Comparison of ENCODE assay signal across 25 cellular contexts in the genomic region with DNA sequence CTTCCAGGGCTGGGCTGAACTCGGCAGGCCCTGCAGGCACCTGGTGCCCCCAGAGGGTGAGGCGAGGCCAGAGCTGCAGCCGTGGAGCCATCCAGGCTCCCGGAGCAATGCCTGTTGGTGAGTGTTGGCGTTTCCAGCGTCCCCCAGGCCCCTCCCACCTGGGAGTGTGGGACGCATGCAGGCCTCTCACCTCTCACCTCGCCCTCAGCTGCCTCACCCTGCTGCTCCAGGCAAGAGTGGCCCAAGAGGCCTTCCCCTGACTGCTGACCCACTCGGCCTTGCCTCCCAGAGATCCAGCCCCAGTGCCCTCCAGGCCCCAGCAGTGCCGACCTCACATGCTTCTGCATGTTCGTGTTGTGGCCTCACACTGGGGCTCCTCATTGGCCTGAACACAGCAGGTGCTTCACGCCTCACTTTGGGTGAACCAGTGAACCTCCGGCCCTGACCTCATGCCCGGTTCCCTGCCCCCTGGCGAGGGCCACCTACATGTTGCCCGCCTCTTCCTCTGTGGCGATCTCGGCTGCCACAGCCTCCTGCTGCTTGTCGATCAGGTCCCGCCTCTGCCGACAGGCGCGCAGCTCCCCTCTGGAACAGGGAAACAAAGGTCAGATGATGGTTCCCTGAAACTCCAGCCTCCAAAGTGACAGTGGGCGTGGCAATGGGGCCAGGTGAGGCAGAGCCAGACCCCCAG. TPM values are rescaled to one million over a fixed set of nuclear protein-coding genes. Genes with fewer than 3 reads are reported as not detected.
"Had no signal": no experiment of that assay in that cellular context is flagged by ENCODE, and none has a peak within 500 bp of the region (broad histone marks: within the 10 kb centered on the region; RNA-seq: fewer than 3 reads in every experiment).

No MANE protein-coding gene starts in this region.

- H3K4me1 Mint-ChIP-seq: activated CD8-positive, alpha-beta memory T cell treated with anti-CD3 and anti-CD28 coated beads, Interleukin-2, amount 10 ng/mL, durations not matched to agents 7 days and 5 days had no signal

- DNase-seq: activated CD4-positive, alpha-beta T cell treated with anti-CD3 and anti-CD28 coated beads for 48 hours; activated CD4-positive, alpha-beta T cell treated with anti-CD3 and anti-CD28 coated beads, Interleukin-2, amount 50 U/mL, for 4 hours; activated CD4-positive, CD25-positive, alpha-beta regulatory T cell treated with anti-CD3 and anti-CD28 coated beads, Interleukin-2, amount 50 U/mL, for 72 hours; activated CD8-positive, alpha-beta memory T cell treated with anti-CD3 and anti-CD28 coated beads, Interleukin-2, amount 10 ng/mL, durations not matched to agents 7 days and 5 days; activated effector memory CD4-positive, alpha-beta T cell treated with Interleukin-2 at 50 U/mL for 16 hours; activated naive CD4-positive, alpha-beta T cell; activated T-cell treated with anti-CD3 and anti-CD28 coated beads, Interleukin-2, amount 50 U/mL, for 24 hours; body of pancreas; central memory CD4-positive, alpha-beta T cell; Karpas-422; MM.1S; NCI-H1105; NCI-H1436 treated with DMSO at 0.1 percent for 48 hours; NCI-H187; NCI-H2081; NCI-H510A treated with DMSO at 0.1 percent for 48 hours; NCI-H69; PC-3; SK-N-SH; T-helper 1 cell had no signal

- ATAC-seq: activated CD8-positive, alpha-beta memory T cell treated with anti-CD3 and anti-CD28 coated beads, Interleukin-2, amount 10 ng/mL, durations not matched to agents 7 days and 5 days; body of pancreas; PC-3 had no signal

- H3K9me3 Mint-ChIP-seq: activated naive CD4-positive, alpha-beta T cell treated with anti-CD3 and anti-CD28 coated beads, Interleukin-2, amount 50 U/mL, for 24 hours; activated T-cell treated with anti-CD3 and anti-CD28 coated beads, Interleukin-2, amount 50 U/mL, for 24 hours; activated T-helper 1 cell treated with anti-CD3 and anti-CD28 coated beads, Interleukin-12 subunit alpha, Interleukin-12 subunit beta, Interleukin-2, Interleukin-4 antibody, amounts not matched to agents 30 ng/mL and 10 ng/mL and 1 ng/mL, durations not matched to agents 14 hours and 24 hours and 36 hours; T-helper 2 cell treated with Interferon-gamma antibody and Interleukin-4, amounts not matched to agents 5 μg/mL and 100 μg/mL, for 36 hours had no signal

- H3K4me3 ChIP-seq: ascending aorta, body of pancreas had no signal

- H3K27me3 ChIP-seq: ascending aorta, body of pancreas had no signal

- H3K36me3 Mint-ChIP-seq: activated CD8-positive, alpha-beta memory T cell treated with anti-CD3 and anti-CD28 coated beads, Interleukin-2, amount 10 ng/mL, durations not matched to agents 7 days and 5 days; activated naive CD4-positive, alpha-beta T cell treated with anti-CD3 and anti-CD28 coated beads, Interleukin-2, amount 50 U/mL, for 24 hours had no signal

- H3K27me3 Mint-ChIP-seq: activated naive CD4-positive, alpha-beta T cell treated with anti-CD3 and anti-CD28 coated beads, Interleukin-2, amount 50 U/mL, for 24 hours had no signal

- H3K36me3 ChIP-seq: ascending aorta had no signal

- H3K27ac Mint-ChIP-seq: activated CD8-positive, alpha-beta memory T cell treated with anti-CD3 and anti-CD28 coated beads, Interleukin-2, amount 10 ng/mL, durations not matched to agents 7 days and 5 days; activated naive CD4-positive, alpha-beta T cell treated with anti-CD3 and anti-CD28 coated beads, Interleukin-2, amount 50 U/mL, for 24 hours; activated T-cell treated with anti-CD3 and anti-CD28 coated beads, Interleukin-2, amount 50 U/mL, for 24 hours; activated T-helper 1 cell treated with anti-CD3 and anti-CD28 coated beads, Interleukin-12 subunit alpha, Interleukin-12 subunit beta, Interleukin-2, Interleukin-4 antibody, amounts not matched to agents 30 ng/mL and 10 ng/mL and 1 ng/mL, durations not matched to agents 14 hours and 24 hours and 36 hours; T-helper 2 cell treated with Interferon-gamma antibody and Interleukin-4, amounts not matched to agents 5 μg/mL and 100 μg/mL, for 36 hours had no signal

- H3K4me3 Mint-ChIP-seq: activated CD8-positive, alpha-beta memory T cell treated with anti-CD3 and anti-CD28 coated beads, Interleukin-2, amount 10 ng/mL, durations not matched to agents 7 days and 5 days; activated naive CD4-positive, alpha-beta T cell treated with anti-CD3 and anti-CD28 coated beads, Interleukin-2, amount 50 U/mL, for 24 hours; activated T-cell treated with anti-CD3 and anti-CD28 coated beads, Interleukin-2, amount 50 U/mL, for 24 hours; activated T-helper 1 cell treated with anti-CD3 and anti-CD28 coated beads, Interleukin-12 subunit alpha, Interleukin-12 subunit beta, Interleukin-2, Interleukin-4 antibody, amounts not matched to agents 30 ng/mL and 10 ng/mL and 1 ng/mL, durations not matched to agents 14 hours and 24 hours and 36 hours; T-helper 2 cell treated with Interferon-gamma antibody and Interleukin-4, amounts not matched to agents 5 μg/mL and 100 μg/mL, for 36 hours had no signal

RNA-seq across cellular contexts. Expression of a gene that starts 17.0 kb away (rescaled TPM):
- total RNA-seq: activated CD8-positive, alpha-beta memory T cell treated with anti-CD3 and anti-CD28 coated beads, Interleukin-2, amount 10 ng/mL, durations not matched to agents 7 days and 5 days; activated T-helper 1 cell treated with anti-CD3 and anti-CD28 coated beads, Interleukin-12 subunit alpha, Interleukin-12 subunit beta, Interleukin-2, Interleukin-4 antibody, amounts not matched to agents 30 ng/mL and 10 ng/mL and 1 ng/mL, durations not matched to agents 14 hours and 24 hours and 36 hours; ascending aorta; bronchial epithelial cell; PC-3 had no signal

RNA-seq across cellular contexts. Expression of a gene that starts 32.5 kb away (rescaled TPM):
- total RNA-seq: activated CD8-positive, alpha-beta memory T cell treated with anti-CD3 and anti-CD28 coated beads, Interleukin-2, amount 10 ng/mL, durations not matched to agents 7 days and 5 days; ascending aorta; body of pancreas; bronchial epithelial cell; PC-3 had no signal
